1 cellular context compared by ENCODE assay signal in genomic region chr15:93031557-93032384, GRCh38. TPM values are rescaled to one million over a fixed set of nuclear protein-coding genes. Genes with fewer than 3 reads are reported as not detected.
"Had no signal": no experiment of that assay in that cellular context is flagged by ENCODE, and none has a peak within 500 bp of the region (broad histone marks: within the 10 kb centered on the region; RNA-seq: fewer than 3 reads in every experiment).

No MANE protein-coding gene starts in this region.

RNA-seq across cellular contexts. Expression of gene RGMA, which starts 57.2 kb away (rescaled TPM):
- total RNA-seq: natural killer cell treated with Interleukin-12 subunit alpha and Interleukin-12 subunit beta and Interleukin-15 and Interleukin-18, amount 100 ng/mL, for 72 hours had no signal
